ENCODE assay signal across 21 cellular contexts in the genomic region with DNA sequence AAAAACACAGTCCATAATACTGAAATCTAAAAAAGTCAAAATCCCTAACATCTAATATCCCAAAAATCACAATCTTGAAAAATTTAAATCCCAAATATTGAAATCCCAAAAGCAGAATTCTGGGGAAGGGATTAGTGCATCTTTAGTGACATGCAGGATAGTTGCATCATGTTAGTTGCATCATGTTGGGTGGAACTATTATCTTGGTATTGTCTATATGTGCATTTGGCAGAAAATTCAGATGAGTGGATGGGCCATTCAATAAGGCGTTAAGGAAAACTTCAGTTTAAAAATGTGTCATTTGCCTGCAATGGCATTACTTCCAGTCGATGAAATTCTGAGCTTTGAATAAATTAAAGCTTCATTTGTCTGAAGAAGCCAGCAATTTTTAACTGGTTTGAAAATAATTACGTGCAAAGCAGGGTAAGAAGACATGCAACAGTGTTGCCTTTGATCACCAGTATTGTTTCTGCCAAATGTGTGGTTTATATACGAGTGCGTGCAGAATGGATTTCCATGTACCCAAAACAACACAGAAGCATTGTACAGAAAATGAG.
DNase-seq lines count a peak whose midpoint lies in the region; ATAC-seq, FAIRE-seq and TF ChIP-seq lines count a peak whose summit lies in the region.
"Had no signal": no experiment of that assay in that cellular context is flagged by ENCODE, and none has a peak within 500 bp of the region (broad histone marks: within the 10 kb centered on the region; RNA-seq: fewer than 3 reads in every experiment).

No MANE protein-coding gene starts in this region.

- CTCF ChIA-PET in A673 (lab: Charles Lee) (no interaction called here), K562 (lab: Yijun Ruan, JAX; ENCODE audit: low intra/inter-chr PET ratio) (no interaction called here)

- no TSS peak for BruUV-seq in A673 (replicated peaks; lab: Mats Ljungman, UMichigan)
- no TSS peak for BruUV-seq in K562 (replicated peaks; lab: Mats Ljungman, UMichigan)

- H2AFZ ChIP-seq in K562 (ENCODE audit: low read depth, low read length) = no peak overlapping the region

- H3K27me3 ChIP-seq in A673 (replicated peaks; ENCODE audit: insufficient read depth, low read depth, low read length, poor library complexity) (no peaks in the 10 kb centered on the region), K562 (ENCODE audit: control insufficient read depth in 2 of 2, insufficient read depth in 2 of 2, low read length in 2 of 2) (no peaks in the 10 kb centered on the region)
- H3K27me3 ChIP-seq: BLaER1 had no signal

- DNase-seq in A673 (ENCODE audit: low spot score) (peak; percentile 67), OCI-M1 (lab: John Stamatoyannopoulos, UW) (peak; percentile 8), K562 (ENCODE audit: extremely low read depth in 1 of 4, low spot score in 3 of 4) (no peak), pons (ENCODE audit: low spot score) (no peak), C1 segment of cervical spinal cord (lab: John Stamatoyannopoulos, UW) (no peak)
- DNase-seq: ACHN; BE2C; Caco-2; Calu3; CD4-positive, alpha-beta T cell; CD8-positive, alpha-beta T cell; DMS79 treated with DMSO at 0.1 percent for 48 hours; GF-D8 had no signal

- in situ Hi-C loops in K562 (cut with MboI) = no loop called here

- H3K36me3 ChIP-seq in A673 (ENCODE audit: insufficient read depth, low read length, poor library complexity, severe bottlenecking) = no peaks in the 10 kb centered on the region
- no peaks in the 10 kb centered on the region for H3K36me3 ChIP-seq in K562 (ENCODE audit: control insufficient read depth, insufficient read depth, low read length)
- H3K36me3 ChIP-seq: BE2C, BLaER1 had no signal

- POLR2A ChIA-PET in A673 (lab: Charles Lee; ENCODE audit: low non-redundant PET) (no interaction called here), K562 (lab: Yijun Ruan, JAX) (no interaction called here)

- TF ChIP-seq RAD21 in K562 (CRISPR knock-in tag; conservative IDR thresholded peaks at IDR 0.05 in 1 of 2, IDR thresholded peaks at IDR 0.05 in 1 of 2) = no peak

- no peak for ATAC-seq in K562
- ATAC-seq in HG02870 (IDR thresholded peaks at IDR 0.05; ENCODE audit: unreplicated experiment) = no peak
- ATAC-seq: A549; CD8-positive, alpha-beta T cell had no signal

- H4K20me1 ChIP-seq in K562 (replicated peaks; ENCODE audit: control insufficient read depth, insufficient read depth, low read length) = no peaks in the 10 kb centered on the region
- H4K20me1 ChIP-seq: BLaER1 had no signal

- no peak for TF ChIP-seq CTCF in A673 (conservative IDR thresholded peaks at IDR 0.05; ENCODE audit: low read depth, low read length)
- TF ChIP-seq CTCF in K562 (IDR thresholded peaks at IDR 0.05 in 2 of 3, conservative IDR thresholded peaks at IDR 0.05 in 1 of 3; ENCODE audit: insufficient read depth in 2 of 3, low read depth in 1 of 3, low read length in 3 of 3) = no peak

- no peak overlapping the region for H3K4me2 ChIP-seq in K562 (ENCODE audit: insufficient read depth, low read length)
- H3K4me2 ChIP-seq: A549, BLaER1 had no signal

- TF ChIP-seq POLR2A in K562 (conservative IDR thresholded peaks at IDR 0.05) = no peak

- H3K79me2 ChIP-seq in K562 (ENCODE audit: control insufficient read depth, insufficient read depth, low read length) = no peaks in the 10 kb centered on the region

- H3K27ac ChIP-seq in A673 (ENCODE audit: low read depth, low read length, poor library complexity, severe bottlenecking) = peak overlapping the region; percentile 64
- H3K27ac ChIP-seq in K562 (ENCODE audit: extremely low read depth, low read depth, low read length) = no peak overlapping the region
- H3K27ac ChIP-seq: 22Rv1, A549, BLaER1, C4-2B had no signal

- no peaks in the 10 kb centered on the region for H3K9me1 ChIP-seq in K562 (ENCODE audit: control insufficient read depth, insufficient read depth, low read length)

- H3K9ac ChIP-seq in K562 (ENCODE audit: insufficient read depth in 1 of 2, low read depth in 2 of 2, low read length in 2 of 2) = no peak overlapping the region
- H3K9ac ChIP-seq: BLaER1 had no signal

- TF ChIP-seq EP300 in K562 (IDR thresholded peaks at IDR 0.05; ENCODE audit: low read length) = peak; percentile 9; the same call in 1 of the 2 replicates

- no peak overlapping the region for H3K4me3 ChIP-seq in A673 (ENCODE audit: low read depth, low read length, poor library complexity, severe bottlenecking)
- H3K4me3 ChIP-seq in K562 = no peak overlapping the region
- H3K4me3 ChIP-seq: A549, BLaER1 had no signal

- H3K4me1 ChIP-seq in A673 (ENCODE audit: insufficient read depth, low read length, poor library complexity, severe bottlenecking) = peaks cover 40% of the 10 kb centered on the region
- H3K4me1 ChIP-seq in K562 (replicated peaks in 1 of 2; ENCODE audit: control insufficient read depth in 2 of 2, insufficient read depth in 2 of 2, low read length in 2 of 2) = peaks cover 7 to 18% of the 10 kb centered on the region in 2 experiments
- H3K4me1 ChIP-seq: A549, BE2C, BLaER1, Caco-2 had no signal

- intact Hi-C loops in A673 (cut with micrococcal nuclease; ENCODE audit: unreplicated experiment) = no loop called here
- intact Hi-C loops in K562 (cut with micrococcal nuclease) = no loop called here

- WGBS in K562 (ENCODE audit: insufficient coverage, low coverage, missing lambda C conversion rate) = 42% methylated on average over 5 of the region's 5 CpGs

- FAIRE-seq in K562 (lab: Jason Lieb, UNC) = no peak
- FAIRE-seq: A549, D721Med, GM12891, GM19239 had no signal

- peaks cover 13% of the 10 kb centered on the region for H3K9me3 ChIP-seq in A673 (ENCODE audit: low read depth, low read length, poor library complexity, severe bottlenecking)
- no peaks in the 10 kb centered on the region; the same call in none of the 2 replicates for H3K9me3 ChIP-seq in K562 (replicated peaks; ENCODE audit: control insufficient read depth, insufficient read depth, low read depth, low read length)
- H3K9me3 ChIP-seq: BE2C had no signal

TF ChIP-seq in K562, 482 proteins besides CTCF, POLR2A, EP300 and RAD21:
- TF ChIP-seq ZSCAN32 (CRISPR knock-in tag; IDR thresholded peaks at IDR 0.05) = peak; percentile 53; the same call in 1 of the 2 replicates
- TF ChIP-seq SIN3A (IDR thresholded peaks at IDR 0.05; ENCODE audit: borderline replicate concordance in 2 of 2, control insufficient read depth in 1 of 2, low read depth in 2 of 2, low read length in 2 of 2) = no peak
- TF ChIP-seq ZNF79 (CRISPR knock-in tag; IDR thresholded peaks at IDR 0.05; ENCODE audit: low read depth) = no peak
- TF ChIP-seq, protein P1, sequence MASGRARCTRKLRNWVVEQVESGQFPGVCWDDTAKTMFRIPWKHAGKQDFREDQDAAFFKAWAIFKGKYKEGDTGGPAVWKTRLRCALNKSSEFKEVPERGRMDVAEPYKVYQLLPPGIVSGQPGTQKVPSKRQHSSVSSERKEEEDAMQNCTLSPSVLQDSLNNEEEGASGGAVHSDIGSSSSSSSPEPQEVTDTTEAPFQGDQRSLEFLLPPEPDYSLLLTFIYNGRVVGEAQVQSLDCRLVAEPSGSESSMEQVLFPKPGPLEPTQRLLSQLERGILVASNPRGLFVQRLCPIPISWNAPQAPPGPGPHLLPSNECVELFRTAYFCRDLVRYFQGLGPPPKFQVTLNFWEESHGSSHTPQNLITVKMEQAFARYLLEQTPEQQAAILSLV (tag; IDR thresholded peaks at IDR 0.05) = peak; percentile 31; the same call in 1 of the 2 replicates
- peak; percentile 82 for TF ChIP-seq ATF4 (CRISPR knock-in tag; IDR thresholded peaks at IDR 0.05)
- TF ChIP-seq CEBPG (CRISPR knock-in tag; IDR thresholded peaks at IDR 0.05) = peak; percentile 58
- peak; percentile 95 to 97 for TF ChIP-seq CEBPG (tag; conservative IDR thresholded peaks at IDR 0.05 in 1 of 2, IDR thresholded peaks at IDR 0.05 in 1 of 2)
- TF ChIP-seq, protein P2, sequence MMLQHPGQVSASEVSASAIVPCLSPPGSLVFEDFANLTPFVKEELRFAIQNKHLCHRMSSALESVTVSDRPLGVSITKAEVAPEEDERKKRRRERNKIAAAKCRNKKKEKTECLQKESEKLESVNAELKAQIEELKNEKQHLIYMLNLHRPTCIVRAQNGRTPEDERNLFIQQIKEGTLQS (IDR thresholded peaks at IDR 0.05) = peak; percentile 89
- TF ChIP-seq, protein P2 (CRISPR knock-in tag; conservative IDR thresholded peaks at IDR 0.05) = no peak
- no peak for TF ChIP-seq SNIP1 (IDR thresholded peaks at IDR 0.05; ENCODE audit: low read depth)
- peak; percentile 53; the same call in 1 of the 2 replicates for TF ChIP-seq ATF7 (IDR thresholded peaks at IDR 0.05)
- TF ChIP-seq POLR2H (tag; IDR thresholded peaks at IDR 0.05; ENCODE audit: low read depth) = peak; percentile 54; the same call in 1 of the 2 replicates
- TF ChIP-seq CEBPB (tag; IDR thresholded peaks at IDR 0.05) = peak; percentile 79
- TF ChIP-seq PKNOX1 (IDR thresholded peaks at IDR 0.05) = no peak
- peak; percentile 44 to 82; a peak in 2 of 4 replicates for TF ChIP-seq TRIM24 (IDR thresholded peaks at IDR 0.05)

Comparison
In these comparisons a context has a peak if more than half of its experiments do, and no peak if none do; other contexts are left out.
1. DNase-seq: peak in A673 (single experiment) and OCI-M1 (single experiment); none in K562 (0 of 4), pons (single experiment) and C1 segment of cervical spinal cord (0 of 14).